In the genomic region with DNA sequence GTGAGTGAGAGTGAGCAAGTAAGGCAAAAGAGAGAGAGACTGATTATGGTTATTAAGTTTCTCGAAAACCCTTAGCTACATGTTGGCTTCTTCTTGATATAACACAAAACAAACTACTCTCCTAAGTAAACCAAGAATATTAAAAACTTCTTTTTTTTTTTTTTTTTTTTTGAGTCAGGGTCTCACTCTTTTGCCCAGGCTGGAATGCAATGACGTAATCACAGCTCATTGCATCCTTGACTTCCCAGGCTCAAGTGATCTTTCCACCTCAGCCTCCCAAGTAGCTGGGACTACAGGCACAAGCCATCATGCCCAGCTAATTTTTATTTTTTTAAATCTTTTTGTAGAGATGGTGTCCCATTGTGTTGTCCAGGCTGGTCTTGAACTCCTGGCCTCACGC, we compare ENCODE assay signal across 6 cellular contexts.
"Had no signal": no experiment of that assay in that cellular context is flagged by ENCODE, and none has a peak within 500 bp of the region (broad histone marks: within the 10 kb centered on the region; RNA-seq: fewer than 3 reads in every experiment).

No MANE protein-coding gene starts in this region.

- H3K4me3 ChIP-seq: K562 had no signal

- H3K4me2 ChIP-seq: KMS-11 had no signal

- ATAC-seq: K562 had no signal

- H3K27ac ChIP-seq: HL-60, KMS-11 had no signal

- H3K9ac ChIP-seq: KMS-11 had no signal

- DNase-seq: IMR-90, KBM-7, KG1 had no signal

- FAIRE-seq: K562 had no signal
